In the genomic region with DNA sequence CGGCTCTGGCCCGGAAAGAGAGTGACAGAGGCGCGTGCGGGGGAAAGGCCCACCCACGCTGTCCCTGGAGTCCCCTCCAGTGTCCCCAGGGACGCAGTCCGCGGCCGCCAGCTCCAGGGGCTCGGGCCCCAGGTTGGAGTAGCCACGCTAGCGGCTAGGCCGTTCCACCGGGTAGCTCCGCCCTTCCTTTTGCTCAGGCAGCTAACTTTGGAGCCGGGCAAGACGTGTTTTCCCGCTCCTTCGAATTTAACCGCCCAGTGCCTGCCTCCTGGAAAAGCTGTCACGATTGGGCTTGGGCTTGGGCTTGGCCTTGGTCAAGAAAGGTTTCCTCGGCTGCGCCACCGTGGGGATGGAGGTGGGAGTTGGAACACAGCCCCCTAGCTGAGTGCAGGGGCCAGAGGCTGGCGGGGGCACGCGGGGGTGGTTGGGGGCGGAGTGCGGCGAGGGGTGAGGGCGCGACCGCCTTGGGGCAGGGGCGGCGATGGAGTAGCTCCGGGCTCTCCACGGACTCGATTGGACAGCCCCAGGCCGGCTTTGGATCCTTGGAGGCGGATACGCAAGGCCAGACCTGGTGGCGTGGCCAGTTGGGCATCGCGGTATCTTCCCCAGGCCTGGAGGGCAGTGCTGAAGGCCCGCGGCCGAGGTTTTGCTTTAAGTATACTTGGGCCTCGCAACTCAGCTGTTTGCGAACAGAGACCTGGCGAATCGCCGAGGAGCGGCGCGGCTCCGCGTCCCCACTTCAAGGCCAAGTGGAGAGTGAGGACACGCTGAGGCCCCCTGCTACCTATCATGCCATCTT, we compare ENCODE assay signal across 9 cellular contexts. TPM values are rescaled to one million over a fixed set of nuclear protein-coding genes. Genes with fewer than 3 reads are reported as not detected.
A peak's percentile ranks its signal among the peaks of the same experiment; 100 is the strongest.
DNase-seq lines count a peak whose midpoint lies in the region; ATAC-seq and TF ChIP-seq lines count a peak whose summit lies in the region.
"Had no signal": no experiment of that assay in that cellular context is flagged by ENCODE, and none has a peak within 500 bp of the region (broad histone marks: within the 10 kb centered on the region; RNA-seq: fewer than 3 reads in every experiment).

No MANE protein-coding gene starts in this region.

- H3K27me3 Mint-ChIP-seq in T-helper 17 cell: peaks cover 67% of the 10 kb centered on the region
- peaks cover 37% of the 10 kb centered on the region for H3K27me3 Mint-ChIP-seq in glutamatergic neuron (ENCODE audit: unreplicated experiment)

- H3K4me1 Mint-ChIP-seq in T-helper 17 cell (peaks cover 28% of the 10 kb centered on the region), glutamatergic neuron (ENCODE audit: low read depth, unreplicated experiment) (peaks cover 7% of the 10 kb centered on the region)

- no peak for ATAC-seq in T-helper 17 cell

- H3K36me3 Mint-ChIP-seq in T-helper 17 cell (ENCODE audit: low read depth): no peaks in the 10 kb centered on the region
- no peaks in the 10 kb centered on the region for H3K36me3 Mint-ChIP-seq in glutamatergic neuron (ENCODE audit: unreplicated experiment)

- H3K4me3 Mint-ChIP-seq in T-helper 17 cell (peak overlapping the region; percentile 92), glutamatergic neuron (ENCODE audit: unreplicated experiment) (peak overlapping the region; percentile 85)

- peak overlapping the region; percentile 61 for H3K27ac Mint-ChIP-seq in T-helper 17 cell
- no peak overlapping the region for H3K27ac Mint-ChIP-seq in glutamatergic neuron (ENCODE audit: unreplicated experiment)

- H3K9me3 Mint-ChIP-seq in glutamatergic neuron (ENCODE audit: unreplicated experiment): peaks cover 8% of the 10 kb centered on the region

- DNase-seq in NCI-H82 (lab: John Stamatoyannopoulos, UW) (peak; percentile 49), NCI-H82 treated with DMSO at 0.1 percent for 48 hours (lab: John Stamatoyannopoulos, UW; ENCODE audit: unreplicated experiment) (no peak), T-helper 17 cell (no peak), glutamatergic neuron (peak; percentile 63), posterior vena cava (ENCODE audit: low spot score) (peak; percentile 84), NCI-H1694 treated with DMSO at 0.1 percent for 48 hours (lab: John Stamatoyannopoulos, UW) (no peak), NK-92 (lab: John Stamatoyannopoulos, UW; ENCODE audit: unreplicated experiment) (no peak), hippocampal formation (lab: John Stamatoyannopoulos, UW) (no peak)

- no peak for TF ChIP-seq CTCF in glutamatergic neuron (IDR thresholded peaks at IDR 0.05; ENCODE audit: partially characterized antibody, unreplicated experiment)

- intact Hi-C loops in posterior vena cava (cut with DNase I): no loop called here

- H3K9me3 ChIP-seq in T-helper 17 cell (ENCODE audit: control insufficient read depth, low read length, poor library complexity, severe bottlenecking): peaks cover 3% of the 10 kb centered on the region

RNA-seq across cellular contexts. Expression of a gene that starts 4.5 kb away (rescaled TPM):
- total RNA-seq in T-helper 17 cell: not detected
- total RNA-seq in glutamatergic neuron (ENCODE audit: unreplicated experiment): not detected
- total RNA-seq in posterior vena cava: not detected
- total RNA-seq: pulmonary artery endothelial cell had no signal

RNA-seq across cellular contexts. Expression of a gene that starts 24.2 kb away (rescaled TPM):
- total RNA-seq in T-helper 17 cell (10 to 100 TPM; 23.0 to 26.9 TPM), glutamatergic neuron (ENCODE audit: unreplicated experiment) (17.7 TPM), posterior vena cava (10 to 100 TPM; 23.2 to 26.1 TPM)

Comparison
In these comparisons a context has a peak if more than half of its experiments do, and no peak if none do; other contexts are left out.
1. DNase-seq: peak in NCI-H82 (single experiment), glutamatergic neuron (single experiment) and posterior vena cava (single experiment); none in NCI-H82 treated with DMSO at 0.1 percent for 48 hours (single experiment), T-helper 17 cell (0 of 3), NCI-H1694 treated with DMSO at 0.1 percent for 48 hours (single experiment), NK-92 (single experiment) and hippocampal formation (0 of 2).